21 cellular contexts compared by ENCODE assay signal in the genomic region with DNA sequence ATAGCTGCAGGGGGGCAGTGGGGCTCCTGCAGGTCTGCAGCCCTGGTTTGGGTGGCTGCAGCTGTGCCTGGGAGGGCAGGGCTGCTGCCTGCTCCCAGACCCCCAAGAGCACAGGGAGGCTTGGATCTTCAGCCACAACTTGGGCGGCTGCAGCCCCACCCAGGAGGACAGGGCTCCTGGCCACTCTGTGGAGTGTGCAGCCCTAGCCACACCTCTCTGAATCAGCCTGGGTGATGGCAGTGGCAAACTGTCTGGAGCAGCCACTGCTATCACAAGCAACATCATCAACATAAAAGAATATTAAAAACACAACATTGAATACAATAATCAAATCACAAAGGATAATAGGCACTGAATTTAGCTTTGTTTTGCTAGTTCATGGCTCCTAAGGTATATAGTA.
"Had no signal": no experiment of that assay in that cellular context is flagged by ENCODE, and none has a peak within 500 bp of the region (broad histone marks: within the 10 kb centered on the region; RNA-seq: fewer than 3 reads in every experiment).

No MANE protein-coding gene starts in this region.

- H3K27ac ChIP-seq: RWPE1, SJCRH30 had no signal

- H3K36me3 ChIP-seq: MG63, SJCRH30 had no signal

- H3K4me1 ChIP-seq: SJCRH30 had no signal

- H3K4me3 ChIP-seq: MG63, SJCRH30 had no signal

- H3K9me3 ChIP-seq: MG63, SJCRH30 had no signal

- DNase-seq: Karpas-422, KBM-7, MG63, NCI-H1092, NCI-H1105 treated with DMSO at 0.1 percent for 48 hours, NCI-H1417 treated with DMSO at 0.1 percent for 48 hours, NCI-H146, NCI-H1694 treated with DMSO at 0.1 percent for 48 hours, NCI-H1930, NCI-H2081, NCI-H2107, NCI-H2227 treated with DMSO at 0.1 percent for 48 hours, NCI-H524, NCI-H526 treated with DMSO at 0.1 percent for 48 hours, NCI-H748 treated with DMSO at 0.1 percent for 48 hours, SHP77 treated with DMSO at 0.1 percent for 48 hours, SJCRH30 had no signal

- ATAC-seq: Panc1, Right ventricle myocardium inferior, SK-N-SH treated with all-trans-retinoic acid at 6 μM for 48 hours had no signal

- H3K27me3 ChIP-seq: MG63, SJCRH30 had no signal
